ENCODE assay signal across 23 cellular contexts in genomic region chr5:76617675-76618074, GRCh38. TPM values are rescaled to one million over a fixed set of nuclear protein-coding genes. Genes with fewer than 3 reads are reported as not detected.
A peak's percentile ranks its signal among the peaks of the same experiment; 100 is the strongest.
DNase-seq lines count a peak whose midpoint lies in the region; ATAC-seq, FAIRE-seq and TF ChIP-seq lines count a peak whose summit lies in the region.
"Had no signal": no experiment of that assay in that cellular context is flagged by ENCODE, and none has a peak within 500 bp of the region (broad histone marks: within the 10 kb centered on the region; RNA-seq: fewer than 3 reads in every experiment).

No MANE protein-coding gene starts in this region.

- H4K5ac ChIP-seq in IMR-90 (ENCODE audit: low read depth, low read length): peak overlapping the region; percentile 58; the same call in 1 of the 2 replicates

- H3K4me3 Mint-ChIP-seq in activated CD8-positive, alpha-beta T cell treated with anti-CD3 and anti-CD28 coated beads for 36 hours: no peak overlapping the region
- H3K4me3 Mint-ChIP-seq: activated CD4-positive, alpha-beta memory T cell treated with anti-CD3 and anti-CD28 coated beads, Interleukin-2, amount 10 ng/mL, durations not matched to agents 7 days and 5 days; activated naive CD8-positive, alpha-beta T cell treated with anti-CD3 and anti-CD28 coated beads, Interleukin-2, amount 50 U/mL, for 24 hours; mesothelial cell of epicardium; neural crest cell; stimulated activated naive CD8-positive, alpha-beta T cell treated with anti-CD3 and anti-CD28 coated beads, Interleukin-15, Interleukin-2, amounts not matched to agents 100 ng/mL and 50 ng/mL, for 24 hours had no signal

- peak overlapping the region; percentile 85 for H2BK120ac ChIP-seq in IMR-90 (ENCODE audit: low read depth, low read length)

- no peaks in the 10 kb centered on the region for H3K79me2 ChIP-seq in keratinocyte (ENCODE audit: control insufficient read depth, insufficient read depth, low read length)

- H3K18ac ChIP-seq in IMR-90 (ENCODE audit: low read depth, low read length): peak overlapping the region; percentile 5; the same call in 1 of the 2 replicates

- H3K36me3 Mint-ChIP-seq in activated CD8-positive, alpha-beta T cell treated with anti-CD3 and anti-CD28 coated beads for 36 hours (ENCODE audit: low read depth): peaks cover 4% of the 10 kb centered on the region
- H3K36me3 Mint-ChIP-seq: mesothelial cell of epicardium had no signal

- no peaks in the 10 kb centered on the region for H3K9me3 Mint-ChIP-seq in activated CD8-positive, alpha-beta T cell treated with anti-CD3 and anti-CD28 coated beads for 36 hours
- H3K9me3 Mint-ChIP-seq: activated CD4-positive, alpha-beta memory T cell treated with anti-CD3 and anti-CD28 coated beads, Interleukin-2, amount 10 ng/mL, durations not matched to agents 7 days and 5 days; activated naive CD8-positive, alpha-beta T cell treated with anti-CD3 and anti-CD28 coated beads, Interleukin-2, amount 50 U/mL, for 24 hours; mesothelial cell of epicardium; neural crest cell; stimulated activated naive CD8-positive, alpha-beta T cell treated with anti-CD3 and anti-CD28 coated beads, Interleukin-15, Interleukin-2, amounts not matched to agents 100 ng/mL and 50 ng/mL, for 24 hours had no signal

- in situ Hi-C loops in IMR-90 (cut with MboI; ENCODE audit: low sequenced_read_pairs): no loop called here
- in situ Hi-C loops in brain microvascular endothelial cell (cut with HindIII; ENCODE audit: low pct_ligation_motif_present, low sequenced_read_pairs): no loop called here

- H3K27ac ChIP-seq in IMR-90 (ENCODE audit: insufficient read depth, low read length) (peak overlapping the region; percentile 66), brain microvascular endothelial cell (peak overlapping the region; percentile 66), keratinocyte (ENCODE audit: control insufficient read depth, insufficient read depth, low read length) (no peak overlapping the region), ascending aorta (no peak overlapping the region)
- H3K27ac ChIP-seq: colonic mucosa, Peyer's patch, upper lobe of right lung had no signal

- H2BK15ac ChIP-seq in IMR-90 (ENCODE audit: low read depth, low read length): peak overlapping the region; percentile 43; the same call in 2 of the 3 replicates

- 0% methylated on average over 1 of the region's 4 CpGs; no CpG with 5 or more reads in 1 of the 2 experiments for WGBS in IMR-90 (ENCODE audit: extremely low coverage in 2 of 2, insufficient read length in 1 of 2), 2 experiments

- H3K27me3 ChIP-seq in IMR-90 (ENCODE audit: control insufficient read depth, insufficient read depth, low read length) (no peaks in the 10 kb centered on the region), brain microvascular endothelial cell (replicated peaks) (no peaks in the 10 kb centered on the region), keratinocyte (ENCODE audit: control insufficient read depth, extremely low read depth, insufficient read depth, low read length) (no peaks in the 10 kb centered on the region), ascending aorta (no peaks in the 10 kb centered on the region)
- H3K27me3 ChIP-seq: colonic mucosa, Peyer's patch, upper lobe of right lung had no signal

- H3K79me1 ChIP-seq in IMR-90 (ENCODE audit: low read depth in 1 of 2, low read length in 2 of 2): peaks cover 6 to 23% of the 10 kb centered on the region in 2 experiments; a peak in 3 of 4 replicates

- peak; percentile 92 for DNase-seq in AG04449 (ENCODE audit: low read depth, low spot score)
- peak; percentile 96 for DNase-seq in IMR-90
- peak; percentile 87 for DNase-seq in brain microvascular endothelial cell
- no peak for DNase-seq in keratinocyte (ENCODE audit: low read depth, low spot score)
- no peak for DNase-seq in AG20443 (ENCODE audit: low spot score)
- DNase-seq in central memory CD4-positive, alpha-beta T cell: no peak
- no peak for DNase-seq in activated CD8-positive, alpha-beta T cell treated with anti-CD3 and anti-CD28 coated beads for 36 hours
- no peak for DNase-seq in ascending aorta (ENCODE audit: low spot score in 2 of 2)
- DNase-seq: activated CD4-positive, alpha-beta memory T cell treated with anti-CD3 and anti-CD28 coated beads, Interleukin-2, amount 10 ng/mL, durations not matched to agents 7 days and 5 days; activated naive CD8-positive, alpha-beta T cell treated with anti-CD3 and anti-CD28 coated beads, Interleukin-2, amount 50 U/mL, for 24 hours; colonic mucosa; head of caudate nucleus; NCI-H1092; NCI-H2107; NCI-H748 treated with DMSO at 0.1 percent for 48 hours; Peyer's patch; retina; upper lobe of right lung had no signal

- POLR2A ChIA-PET in AG04449 (lab: Yijun Ruan, JAX) (no interaction called here), IMR-90 (lab: Charles Lee; ENCODE audit: unreplicated experiment) (no interaction called here)
- POLR2A ChIA-PET in activated CD8-positive, alpha-beta T cell treated with anti-CD3 and anti-CD28 coated beads for 36 hours (lab: Charles Lee): no interaction called here

- no TSS peak for BruUV-seq in IMR-90 (replicated peaks; lab: Mats Ljungman, UMichigan)

- peak overlapping the region; percentile 71 for H4K91ac ChIP-seq in IMR-90 (ENCODE audit: insufficient read depth, low read depth, low read length)

- TF ChIP-seq CTCF in AG04449 (IDR thresholded peaks at IDR 0.05; ENCODE audit: insufficient read depth, low read length, missing control alignments) (no peak), IMR-90 (conservative IDR thresholded peaks at IDR 0.05; ENCODE audit: low read depth, low read length) (no peak), brain microvascular endothelial cell (IDR thresholded peaks at IDR 0.05; ENCODE audit: low read depth, low read length, missing control alignments) (no peak), keratinocyte (optimal IDR thresholded peaks at IDR 0.05 in 1 of 3, IDR thresholded peaks at IDR 0.05 in 1 of 3, conservative IDR thresholded peaks at IDR 0.05 in 1 of 3; ENCODE audit: extremely low read depth in 1 of 3, insufficient read depth in 2 of 3, low read length in 3 of 3) (no peak), ascending aorta (IDR thresholded peaks at IDR 0.05) (no peak)
- no peak for TF ChIP-seq CTCF in activated CD8-positive, alpha-beta T cell treated with anti-CD3 and anti-CD28 coated beads for 36 hours (IDR thresholded peaks at IDR 0.05)

- H2AFZ ChIP-seq in IMR-90 (replicated peaks; ENCODE audit: low read length, poor library complexity): peak overlapping the region; percentile 64
- no peak overlapping the region for H2AFZ ChIP-seq in keratinocyte (ENCODE audit: control insufficient read depth, low read length)

- peak overlapping the region in 1 of 2 experiments; percentile 71; a peak in 2 of 4 replicates for H4K8ac ChIP-seq in IMR-90 (ENCODE audit: low read depth in 2 of 2, low read length in 2 of 2)

- peak overlapping the region; percentile 66 for H3K14ac ChIP-seq in IMR-90 (replicated peaks; ENCODE audit: low read depth, low read length)

- H2BK5ac ChIP-seq in IMR-90 (ENCODE audit: low read depth, low read length, poor library complexity, severe bottlenecking): peak overlapping the region; percentile 95

- peaks cover 3% of the 10 kb centered on the region for H3K4me1 Mint-ChIP-seq in activated CD8-positive, alpha-beta T cell treated with anti-CD3 and anti-CD28 coated beads for 36 hours (ENCODE audit: low read depth)
- H3K4me1 Mint-ChIP-seq: neural crest cell had no signal

- peak; percentile 89 for ATAC-seq in IMR-90 (ENCODE audit: low read depth)
- no peak for ATAC-seq in activated CD8-positive, alpha-beta T cell treated with anti-CD3 and anti-CD28 coated beads for 36 hours
- ATAC-seq: activated naive CD8-positive, alpha-beta T cell treated with anti-CD3 and anti-CD28 coated beads, Interleukin-2, amount 50 U/mL, for 24 hours; upper lobe of right lung had no signal

- H3K36me3 ChIP-seq in IMR-90 (ENCODE audit: control insufficient read depth, insufficient read depth, low read length) (peaks cover 7% of the 10 kb centered on the region), brain microvascular endothelial cell (replicated peaks) (no peaks in the 10 kb centered on the region), keratinocyte (ENCODE audit: control insufficient read depth in 2 of 2, extremely low read depth in 1 of 2, insufficient read depth in 2 of 2, low read length in 2 of 2) (no peaks in the 10 kb centered on the region), ascending aorta (no peaks in the 10 kb centered on the region)
- H3K36me3 ChIP-seq: colonic mucosa had no signal

- H4K20me1 ChIP-seq in IMR-90 (ENCODE audit: insufficient read depth, low read length) (no peaks in the 10 kb centered on the region), keratinocyte (ENCODE audit: control insufficient read depth, extremely low read depth, insufficient read depth, low read length) (no peaks in the 10 kb centered on the region)

- no peak for TF ChIP-seq POLR2A in IMR-90 (IDR thresholded peaks at IDR 0.05; ENCODE audit: low read depth, low read length)

- H3K9me3 ChIP-seq in IMR-90 (ENCODE audit: control insufficient read depth, insufficient read depth, low read length): no peaks in the 10 kb centered on the region
- no peaks in the 10 kb centered on the region for H3K9me3 ChIP-seq in keratinocyte (ENCODE audit: control insufficient read depth, low read depth, low read length)
- no peaks in the 10 kb centered on the region for H3K9me3 ChIP-seq in ascending aorta
- H3K9me3 ChIP-seq: colonic mucosa, Peyer's patch, upper lobe of right lung had no signal

- H3K4me3 ChIP-seq in AG04449 (ENCODE audit: low read depth, low read length) (no peak overlapping the region), IMR-90 (ENCODE audit: insufficient read depth, low read depth, low read length) (no peak overlapping the region), brain microvascular endothelial cell (ENCODE audit: low read depth, low read length) (no peak overlapping the region), keratinocyte (ENCODE audit: control insufficient read depth in 2 of 3, extremely low read depth in 1 of 3, insufficient read depth in 2 of 3, low read depth in 1 of 3, low read length in 3 of 3) (no peak overlapping the region), ascending aorta (no peak overlapping the region)
- H3K4me3 ChIP-seq: colonic mucosa, Peyer's patch, upper lobe of right lung had no signal

- H3K4me2 ChIP-seq in IMR-90 (ENCODE audit: low read depth, low read length) (no peak overlapping the region), keratinocyte (ENCODE audit: control insufficient read depth, extremely low read depth, insufficient read depth, low read depth, low read length) (no peak overlapping the region)

- H3K9ac ChIP-seq in IMR-90 (ENCODE audit: low read depth, low read length) (no peak overlapping the region), keratinocyte (ENCODE audit: control insufficient read depth, extremely low read depth, insufficient read depth, low read length) (no peak overlapping the region)

- CTCF ChIA-PET in AG04449 (lab: Yijun Ruan, JAX): interaction anchor here (1.4 to 6.4 kb wide), 6 partner anchors 9 to 157 kb away, joined by 3 to 47 read pairs (median 9); no protein-coding TSS in a partner anchor
- CTCF ChIA-PET in IMR-90 (lab: Yijun Ruan, JAX): interaction anchor here (0.6 kb wide), 1 partner anchor 1156 kb away, joined by 8 read pairs; no protein-coding TSS in a partner anchor
- CTCF ChIA-PET in activated CD8-positive, alpha-beta T cell treated with anti-CD3 and anti-CD28 coated beads for 36 hours (lab: Charles Lee): interaction anchor here (0.8 to 1.7 kb wide), 2 partner anchors 21 to 157 kb away, joined by 3 to 6 read pairs; no protein-coding TSS in a partner anchor

- TF ChIP-seq RAD21 in IMR-90 (IDR thresholded peaks at IDR 0.05; ENCODE audit: low read length): no peak

- intact Hi-C loops in IMR-90 (cut with micrococcal nuclease): no loop called here
- intact Hi-C loops in activated CD8-positive, alpha-beta T cell treated with anti-CD3 and anti-CD28 coated beads for 36 hours (cut with micrococcal nuclease): no loop called here
- intact Hi-C loops in ascending aorta (cut with DNase I): no loop called here

- peak; percentile 46 for FAIRE-seq in keratinocyte (lab: Jason Lieb, UNC)
- FAIRE-seq: D721Med, islet of Langerhans had no signal

- peak overlapping the region; percentile 7 for H2AK9ac ChIP-seq in IMR-90 (replicated peaks; ENCODE audit: low read depth, low read length, poor library complexity)

- H3K4me1 ChIP-seq in IMR-90 (ENCODE audit: control insufficient read depth, insufficient read depth, low read length): peaks cover 12% of the 10 kb centered on the region; the same call in 1 of the 2 replicates
- H3K4me1 ChIP-seq in keratinocyte (ENCODE audit: control insufficient read depth, extremely low read depth, insufficient read depth, low read length): no peaks in the 10 kb centered on the region
- no peaks in the 10 kb centered on the region for H3K4me1 ChIP-seq in ascending aorta
- H3K4me1 ChIP-seq: colonic mucosa, Peyer's patch, upper lobe of right lung had no signal

- H3K56ac ChIP-seq in IMR-90 (ENCODE audit: extremely low read depth, insufficient read depth, low read length): no peak overlapping the region

- no peaks in the 10 kb centered on the region for H3K27me3 Mint-ChIP-seq in activated CD8-positive, alpha-beta T cell treated with anti-CD3 and anti-CD28 coated beads for 36 hours
- H3K27me3 Mint-ChIP-seq: activated CD4-positive, alpha-beta memory T cell treated with anti-CD3 and anti-CD28 coated beads, Interleukin-2, amount 10 ng/mL, durations not matched to agents 7 days and 5 days; activated naive CD8-positive, alpha-beta T cell treated with anti-CD3 and anti-CD28 coated beads, Interleukin-2, amount 50 U/mL, for 24 hours; stimulated activated naive CD8-positive, alpha-beta T cell treated with anti-CD3 and anti-CD28 coated beads, Interleukin-15, Interleukin-2, amounts not matched to agents 100 ng/mL and 50 ng/mL, for 24 hours had no signal

- no peak overlapping the region for H3K27ac Mint-ChIP-seq in activated CD8-positive, alpha-beta T cell treated with anti-CD3 and anti-CD28 coated beads for 36 hours
- H3K27ac Mint-ChIP-seq: activated CD4-positive, alpha-beta memory T cell treated with anti-CD3 and anti-CD28 coated beads, Interleukin-2, amount 10 ng/mL, durations not matched to agents 7 days and 5 days; activated naive CD8-positive, alpha-beta T cell treated with anti-CD3 and anti-CD28 coated beads, Interleukin-2, amount 50 U/mL, for 24 hours; mesothelial cell of epicardium; stimulated activated naive CD8-positive, alpha-beta T cell treated with anti-CD3 and anti-CD28 coated beads, Interleukin-15, Interleukin-2, amounts not matched to agents 100 ng/mL and 50 ng/mL, for 24 hours had no signal

- peak overlapping the region; percentile 91 for H2BK20ac ChIP-seq in IMR-90 (ENCODE audit: low read depth, low read length)

- peak overlapping the region; percentile 75 for H3K4ac ChIP-seq in IMR-90 (ENCODE audit: low read depth, low read length)

- H3K23ac ChIP-seq in IMR-90 (ENCODE audit: low read depth, low read length): peak overlapping the region; percentile 20; the same call in 1 of the 2 replicates

- dilution Hi-C loops in IMR-90 (cut with HindIII; ENCODE audit: low sequenced_read_pairs, unreplicated experiment): no loop called here
- dilution Hi-C loops in keratinocyte (cut with MboI; ENCODE audit: extremely low pct_ligation_motif_present, low sequenced_read_pairs): no loop called here

- peaks cover 16% of the 10 kb centered on the region for H3K9me1 ChIP-seq in IMR-90 (ENCODE audit: insufficient read depth, low read length)
- no peaks in the 10 kb centered on the region for H3K9me1 ChIP-seq in keratinocyte (ENCODE audit: control insufficient read depth, extremely low read depth, insufficient read depth, low read length)

- H2AK5ac ChIP-seq in IMR-90 (ENCODE audit: low read depth, low read length): peak overlapping the region; percentile 94

RNA-seq across cellular contexts. Expression of gene F2RL2, which starts 5.5 kb away (rescaled TPM):
- 18.1 and 21.7 TPM in 2 replicates for total RNA-seq in IMR-90 (2012; rRNA removed)
- polyA plus RNA-seq in IMR-90 (2012; rRNA removed): 30.9 and 32.8 TPM in 2 replicates
- polyA plus RNA-seq in IMR-90 (2012; cell fraction: cytosol; rRNA removed): 15.5 and 22.9 TPM in 2 replicates
- polyA plus RNA-seq in IMR-90 (2012; cell fraction: nucleus; rRNA removed; ENCODE audit: low replicate concordance): 5.8 and 23.9 TPM in 2 replicates
- 0.03 TPM in 1 of 3 replicates, not detected in the others for polyA plus RNA-seq in keratinocyte
- 0.10 TPM for polyA plus RNA-seq in keratinocyte (2011; ENCODE audit: low read depth)
- 0.01 and 0.06 TPM in 2 replicates for polyA plus RNA-seq in keratinocyte (2011; cell fraction: cytosol; rRNA removed)
- polyA plus RNA-seq in keratinocyte (2011; cell fraction: nucleus; rRNA removed): 0.08 and 0.09 TPM in 2 replicates
- polyA plus RNA-seq in keratinocyte (2012; ENCODE audit: low replicate concordance): 0.04 TPM in 1 of 2 replicates, not detected in the other
- polyA minus RNA-seq in keratinocyte: 0.06 to 0.10 TPM in 2 of 3 replicates, not detected in the other
- polyA minus RNA-seq in keratinocyte (2011; cell fraction: cytosol; rRNA and poly(A)+ RNA removed): not detected
- not detected in 2 replicates for polyA minus RNA-seq in keratinocyte (2011; cell fraction: nucleus; rRNA and poly(A)+ RNA removed)
- not detected for total RNA-seq in activated CD8-positive, alpha-beta T cell treated with anti-CD3 and anti-CD28 coated beads for 36 hours
- total RNA-seq in ascending aorta: not detected
- total RNA-seq: activated CD4-positive, alpha-beta memory T cell treated with anti-CD3 and anti-CD28 coated beads, Interleukin-2, amount 10 ng/mL, durations not matched to agents 7 days and 5 days; neural crest cell had no signal

Comparison
In these comparisons a context has a peak if more than half of its experiments do, and no peak if none do; other contexts are left out.
1. DNase-seq: peak in AG04449 (single experiment), IMR-90 (single experiment) and brain microvascular endothelial cell (single experiment); none in keratinocyte (single experiment), AG20443 (single experiment), central memory CD4-positive, alpha-beta T cell (single experiment), activated CD8-positive, alpha-beta T cell treated with anti-CD3 and anti-CD28 coated beads for 36 hours (single experiment) and ascending aorta (0 of 2).
2. H3K27ac ChIP-seq: peak in IMR-90 (single experiment) and brain microvascular endothelial cell (single experiment); none in keratinocyte (single experiment) and ascending aorta (0 of 2).
3. RNA of gene F2RL2, which starts 5.5 kb away (total RNA-seq): 18.1 to 21.7 TPM in IMR-90; not detected in activated CD8-positive, alpha-beta T cell treated with anti-CD3 and anti-CD28 coated beads for 36 hours and not detected in ascending aorta (single experiment); every median in the first group is over 10 times any median in the second.